In genomic region chrX:18973527-18974192, GRCh38 we compare ENCODE assay signal across 14 cellular contexts.
A peak's percentile ranks its signal among the peaks of the same experiment; 100 is the strongest.
DNase-seq lines count a peak whose midpoint lies in the region; ATAC-seq and TF ChIP-seq lines count a peak whose summit lies in the region.
"Had no signal": no experiment of that assay in that cellular context is flagged by ENCODE, and none has a peak within 500 bp of the region (broad histone marks: within the 10 kb centered on the region; RNA-seq: fewer than 3 reads in every experiment).

No MANE protein-coding gene starts in this region.

- DNase-seq in NCI-H2081 (lab: John Stamatoyannopoulos, UW) (peak; percentile 14 to 47), NCI-H2081 treated with DMSO at 0.1 percent for 48 hours (lab: John Stamatoyannopoulos, UW) (no peak), NCI-H524 (lab: John Stamatoyannopoulos, UW) (peak; percentile 53 to 88), globus pallidus (ENCODE audit: low spot score) (peak; percentile 46), brain microvascular endothelial cell (no peak)
- no peak for DNase-seq in stimulated activated effector memory CD8-positive, alpha-beta T cell treated with anti-CD3 and anti-CD28 coated beads, Interleukin-12 subunit alpha, Interleukin-12 subunit beta, amount 100 ng/mL, for 72 hours (ENCODE audit: low spot score in 2 of 2)
- no peak for DNase-seq in stimulated activated CD4-positive, alpha-beta T cell treated with anti-CD3 and anti-CD28 coated beads, Interleukin-2, amount 100 ng/mL, for 48 hours
- DNase-seq: ACHN; activated CD8-positive, alpha-beta T cell treated with anti-CD3 and anti-CD28 coated beads, Interleukin-2, amount 10 ng/mL, durations not matched to agents 7 days and 5 days; upper lobe of right lung had no signal

- peaks cover 18% of the 10 kb centered on the region for H3K4me1 Mint-ChIP-seq in stimulated activated effector memory CD8-positive, alpha-beta T cell treated with anti-CD3 and anti-CD28 coated beads, Interleukin-12 subunit alpha, Interleukin-12 subunit beta, amount 100 ng/mL, for 72 hours
- H3K4me1 Mint-ChIP-seq: neural crest cell had no signal

- H3K9me3 Mint-ChIP-seq in stimulated activated effector memory CD8-positive, alpha-beta T cell treated with anti-CD3 and anti-CD28 coated beads, Interleukin-12 subunit alpha, Interleukin-12 subunit beta, amount 100 ng/mL, for 72 hours, result no peaks in the 10 kb centered on the region

- H3K36me3 Mint-ChIP-seq in stimulated activated effector memory CD8-positive, alpha-beta T cell treated with anti-CD3 and anti-CD28 coated beads, Interleukin-12 subunit alpha, Interleukin-12 subunit beta, amount 100 ng/mL, for 72 hours, result no peaks in the 10 kb centered on the region

- H3K27ac Mint-ChIP-seq in stimulated activated effector memory CD8-positive, alpha-beta T cell treated with anti-CD3 and anti-CD28 coated beads, Interleukin-12 subunit alpha, Interleukin-12 subunit beta, amount 100 ng/mL, for 72 hours, result peak overlapping the region; percentile 68
- H3K27ac Mint-ChIP-seq: activated CD8-positive, alpha-beta T cell treated with anti-CD3 and anti-CD28 coated beads, Interleukin-2, amount 10 ng/mL, durations not matched to agents 7 days and 5 days; activated naive CD8-positive, alpha-beta T cell had no signal

- no peak for TF ChIP-seq CTCF in brain microvascular endothelial cell (IDR thresholded peaks at IDR 0.05; ENCODE audit: low read depth, low read length, missing control alignments)

- no peak overlapping the region for H3K4me3 Mint-ChIP-seq in stimulated activated effector memory CD8-positive, alpha-beta T cell treated with anti-CD3 and anti-CD28 coated beads, Interleukin-12 subunit alpha, Interleukin-12 subunit beta, amount 100 ng/mL, for 72 hours
- H3K4me3 Mint-ChIP-seq: activated CD8-positive, alpha-beta T cell treated with anti-CD3 and anti-CD28 coated beads, Interleukin-2, amount 10 ng/mL, durations not matched to agents 7 days and 5 days; activated naive CD8-positive, alpha-beta T cell; neural crest cell had no signal

- no peak for ATAC-seq in stimulated activated effector memory CD8-positive, alpha-beta T cell treated with anti-CD3 and anti-CD28 coated beads, Interleukin-12 subunit alpha, Interleukin-12 subunit beta, amount 100 ng/mL, for 72 hours
- no peak for ATAC-seq in GM21447 (IDR thresholded peaks at IDR 0.05; ENCODE audit: unreplicated experiment)
- ATAC-seq: activated CD8-positive, alpha-beta T cell treated with anti-CD3 and anti-CD28 coated beads, Interleukin-2, amount 10 ng/mL, durations not matched to agents 7 days and 5 days; upper lobe of right lung had no signal

- H3K36me3 ChIP-seq in brain microvascular endothelial cell (replicated peaks), result no peaks in the 10 kb centered on the region
- H3K36me3 ChIP-seq: upper lobe of right lung had no signal

- no peak overlapping the region for H3K27ac ChIP-seq in brain microvascular endothelial cell
- H3K27ac ChIP-seq: coronary artery, upper lobe of right lung had no signal

- H3K4me3 ChIP-seq in brain microvascular endothelial cell (ENCODE audit: low read depth, low read length), result no peak overlapping the region
- H3K4me3 ChIP-seq: coronary artery, upper lobe of right lung had no signal

- in situ Hi-C loops in brain microvascular endothelial cell (cut with HindIII; ENCODE audit: low pct_ligation_motif_present, low sequenced_read_pairs), result no loop called here

- no peaks in the 10 kb centered on the region for H3K27me3 ChIP-seq in brain microvascular endothelial cell (replicated peaks)
- H3K27me3 ChIP-seq: upper lobe of right lung had no signal

Comparison
In these comparisons a context has a peak if more than half of its experiments do, and no peak if none do; other contexts are left out.
1. DNase-seq: peak in NCI-H2081 (2 of 2), NCI-H524 (2 of 2) and globus pallidus (single experiment); none in NCI-H2081 treated with DMSO at 0.1 percent for 48 hours (single experiment), stimulated activated effector memory CD8-positive, alpha-beta T cell treated with anti-CD3 and anti-CD28 coated beads, Interleukin-12 subunit alpha, Interleukin-12 subunit beta, amount 100 ng/mL, for 72 hours (0 of 2), brain microvascular endothelial cell (single experiment) and stimulated activated CD4-positive, alpha-beta T cell treated with anti-CD3 and anti-CD28 coated beads, Interleukin-2, amount 100 ng/mL, for 48 hours (0 of 2).